8 cellular contexts compared by ENCODE assay signal in genomic region chr3:30659270-30660127, GRCh38. TPM values are rescaled to one million over a fixed set of nuclear protein-coding genes. Genes with fewer than 3 reads are reported as not detected.
DNase-seq lines count a peak whose midpoint lies in the region; ATAC-seq and TF ChIP-seq lines count a peak whose summit lies in the region.

No MANE protein-coding gene starts in this region.

- H3K9me3 ChIP-seq in SJCRH30 (replicated peaks): no peaks in the 10 kb centered on the region

- DNase-seq in EL (peak; percentile 95), SJCRH30 (peak; percentile 31 to 61), osteocyte (ENCODE audit: extremely low spot score, unreplicated experiment) (no peak), Ammon's horn (ENCODE audit: low spot score) (no peak), NCI-H526 (lab: John Stamatoyannopoulos, UW) (no peak)

- peaks cover 41% of the 10 kb centered on the region for H3K36me3 Mint-ChIP-seq in osteocyte (ENCODE audit: unreplicated experiment)

- H3K27me3 ChIP-seq in SJCRH30: no peaks in the 10 kb centered on the region

- no peak for TF ChIP-seq CTCF in osteocyte (IDR thresholded peaks at IDR 0.05)

- peaks cover 16% of the 10 kb centered on the region for H3K36me3 ChIP-seq in SJCRH30

- no peaks in the 10 kb centered on the region for H3K9me3 Mint-ChIP-seq in osteocyte (ENCODE audit: unreplicated experiment)

- H3K27ac ChIP-seq in SJCRH30: peak overlapping the region; percentile 94

- peak overlapping the region; percentile 90 for H3K27ac Mint-ChIP-seq in osteocyte (ENCODE audit: unreplicated experiment)

- peaks cover 36% of the 10 kb centered on the region for H3K4me1 ChIP-seq in SJCRH30

- H3K4me3 ChIP-seq in SJCRH30: peak overlapping the region; percentile 7; the same call in 1 of the 2 replicates

- ATAC-seq in esophagus mucosa (peak; percentile 67), HG03521 (IDR thresholded peaks at IDR 0.05; ENCODE audit: unreplicated experiment) (no peak), GM21515 (IDR thresholded peaks at IDR 0.05; ENCODE audit: unreplicated experiment) (no peak)

- H3K4me1 Mint-ChIP-seq in osteocyte (ENCODE audit: unreplicated experiment): peaks cover 84% of the 10 kb centered on the region

- H3K4me3 Mint-ChIP-seq in osteocyte (ENCODE audit: unreplicated experiment): peak overlapping the region; percentile 49

- H3K27me3 Mint-ChIP-seq in osteocyte (ENCODE audit: unreplicated experiment): no peaks in the 10 kb centered on the region

RNA-seq across cellular contexts. Expression of gene TGFBR2, which starts 53.1 kb away (rescaled TPM):
- 16.9 and 17.8 TPM in 2 replicates for total RNA-seq in SJCRH30 (2014; rRNA removed; shearing (Covaris generic))
- total RNA-seq in esophagus mucosa (14.6 TPM), osteocyte (71.5 and 72.1 TPM in 2 replicates)

Comparison
In these comparisons a context has a peak if more than half of its experiments do, and no peak if none do; other contexts are left out.
1. DNase-seq: peak in EL (single experiment) and SJCRH30 (2 of 2); none in osteocyte (single experiment), Ammon's horn (single experiment) and NCI-H526 (0 of 2).